13 cellular contexts compared by ENCODE assay signal in the genomic region with DNA sequence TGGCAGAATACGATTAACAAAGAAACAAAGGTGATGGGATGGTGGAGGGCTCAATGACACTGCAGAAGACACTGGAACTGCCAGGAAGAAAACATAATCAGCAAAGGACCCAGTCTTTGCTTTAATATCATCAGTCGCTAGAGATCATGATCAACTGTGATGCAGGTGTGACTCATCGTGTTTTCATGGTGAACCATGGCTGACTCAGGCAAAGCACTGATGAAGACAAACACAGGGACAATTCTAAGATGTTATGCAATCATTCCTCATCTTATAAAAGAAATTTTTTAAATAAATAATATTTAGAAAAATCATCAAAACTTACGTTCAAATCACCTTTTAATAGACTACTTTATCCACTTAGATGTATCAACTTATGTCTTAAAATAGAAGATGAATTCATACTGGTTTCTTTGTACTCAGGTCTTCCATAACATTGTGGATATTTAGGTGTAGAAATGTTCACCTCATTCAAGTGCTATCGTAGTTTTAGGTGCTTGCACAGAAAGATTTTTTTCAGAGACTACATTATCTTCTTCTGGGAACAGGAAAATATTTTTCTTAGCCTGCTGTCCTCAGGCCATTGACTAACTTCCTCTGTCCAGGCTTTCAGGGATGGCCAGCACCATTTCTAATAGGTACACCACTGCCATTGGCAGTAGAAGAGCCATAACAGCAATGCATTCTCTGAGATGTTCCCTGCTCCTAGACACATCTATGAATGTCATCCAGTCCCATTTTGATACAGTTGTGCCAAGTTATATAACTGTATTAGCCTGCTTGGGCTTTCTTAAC.
A peak's percentile ranks its signal among the peaks of the same experiment; 100 is the strongest.
DNase-seq lines count a peak whose midpoint lies in the region; ATAC-seq, FAIRE-seq and TF ChIP-seq lines count a peak whose summit lies in the region.
"Had no signal": no experiment of that assay in that cellular context is flagged by ENCODE, and none has a peak within 500 bp of the region (broad histone marks: within the 10 kb centered on the region; RNA-seq: fewer than 3 reads in every experiment).

No MANE protein-coding gene starts in this region.

- intact Hi-C loops in PC-9 (cut with micrococcal nuclease; ENCODE audit: unreplicated experiment), result no loop called here
- intact Hi-C loops in endothelial cell of umbilical vein (cut with micrococcal nuclease), result no loop called here

- CTCF ChIA-PET in PC-9 (lab: Charles Lee), result no interaction called here
- CTCF ChIA-PET in endothelial cell of umbilical vein (lab: Charles Lee), result no interaction called here

- no peak for TF ChIP-seq CTCF in PC-9 (conservative IDR thresholded peaks at IDR 0.05)
- TF ChIP-seq CTCF in endothelial cell of umbilical vein (IDR thresholded peaks at IDR 0.05; ENCODE audit: extremely low read depth in 1 of 2, insufficient read depth in 1 of 2, low read depth in 1 of 2, low read length in 2 of 2), result no peak
- TF ChIP-seq CTCF in retinal pigment epithelial cell (conservative IDR thresholded peaks at IDR 0.05; ENCODE audit: low read depth, low read length), result no peak
- TF ChIP-seq CTCF in MM.1S (IDR thresholded peaks at IDR 0.05; ENCODE audit: low read length), result no peak

- no peaks in the 10 kb centered on the region for H4K20me1 ChIP-seq in PC-9 (ENCODE audit: insufficient read depth)
- no peaks in the 10 kb centered on the region for H4K20me1 ChIP-seq in endothelial cell of umbilical vein (replicated peaks; ENCODE audit: control insufficient read depth, extremely low read depth, insufficient read depth, low read length)
- H4K20me1 ChIP-seq in MM.1S (ENCODE audit: insufficient read depth, low read length), result no peaks in the 10 kb centered on the region

- H3K9me3 ChIP-seq in PC-9 (ENCODE audit: insufficient read depth, low read depth) (no peaks in the 10 kb centered on the region), endothelial cell of umbilical vein (replicated peaks; ENCODE audit: control insufficient read depth, insufficient read depth, low read length) (no peaks in the 10 kb centered on the region), MM.1S (replicated peaks; ENCODE audit: insufficient read depth, low read length) (no peaks in the 10 kb centered on the region)

- H3K9ac ChIP-seq in endothelial cell of umbilical vein (replicated peaks; ENCODE audit: extremely low read depth, insufficient read depth, low read length), result no peak overlapping the region
- H3K9ac ChIP-seq in MM.1S (ENCODE audit: low read length), result no peak overlapping the region
- H3K9ac ChIP-seq: parathyroid adenoma had no signal

- no peak for ATAC-seq in GM19463 (IDR thresholded peaks at IDR 0.05; ENCODE audit: unreplicated experiment)
- ATAC-seq: left lobe of liver had no signal

- BruUV-seq in PC-9 (replicated peaks; lab: Mats Ljungman, UMichigan), result no TSS peak
- BruUV-seq in endothelial cell of umbilical vein (replicated peaks; lab: Mats Ljungman, UMichigan), result no TSS peak

- DNase-seq in GM03348 (ENCODE audit: low spot score), result peak; percentile 79
- DNase-seq in PC-9, result peak; percentile 38 to 59
- DNase-seq in endothelial cell of umbilical vein (ENCODE audit: low read depth, low spot score), result peak; percentile 51
- DNase-seq in retinal pigment epithelial cell (ENCODE audit: low read depth), result peak; percentile 35
- no peak for DNase-seq in UCSD-AML1 (lab: John Stamatoyannopoulos, UW; ENCODE audit: unreplicated experiment)
- no peak for DNase-seq in MM.1S
- DNase-seq in activated T-cell treated with anti-CD3 and anti-CD28 coated beads, Interleukin-2, amount 50 U/mL, for 1 hour, result no peak
- DNase-seq: activated CD4-positive, alpha-beta T cell treated with anti-CD3 and anti-CD28 coated beads, Interleukin-2, amount 50 U/mL, for 48 hours; activated naive CD8-positive, alpha-beta T cell treated with anti-CD3 and anti-CD28 coated beads for 36 hours; SHP77 treated with DMSO at 0.1 percent for 48 hours had no signal

- dilution Hi-C loops in endothelial cell of umbilical vein (cut with MboI; ENCODE audit: extremely low pct_ligation_motif_present, low sequenced_read_pairs), result no loop called here

- H3K79me2 ChIP-seq in PC-9 (ENCODE audit: low read depth) (no peaks in the 10 kb centered on the region), endothelial cell of umbilical vein (ENCODE audit: control insufficient read depth, insufficient read depth, low read length) (no peaks in the 10 kb centered on the region), MM.1S (ENCODE audit: low read length) (no peaks in the 10 kb centered on the region)
- H3K79me2 ChIP-seq: parathyroid adenoma had no signal

- H3K9me1 ChIP-seq in endothelial cell of umbilical vein (replicated peaks; ENCODE audit: control insufficient read depth, extremely low read depth, insufficient read depth, low read length), result no peaks in the 10 kb centered on the region

- H3K27me3 ChIP-seq in PC-9 (ENCODE audit: insufficient read depth, low read depth) (no peaks in the 10 kb centered on the region), endothelial cell of umbilical vein (ENCODE audit: control insufficient read depth in 2 of 2, insufficient read depth in 2 of 2, low read length in 2 of 2) (no peaks in the 10 kb centered on the region), MM.1S (replicated peaks; ENCODE audit: insufficient read depth, low read length) (no peaks in the 10 kb centered on the region)

- no peak overlapping the region for H3K4me3 ChIP-seq in PC-9
- H3K4me3 ChIP-seq in endothelial cell of umbilical vein (replicated peaks in 1 of 3; ENCODE audit: insufficient read depth in 1 of 3, low read depth in 1 of 3, low read length in 3 of 3), result no peak overlapping the region
- no peak overlapping the region for H3K4me3 ChIP-seq in retinal pigment epithelial cell (ENCODE audit: low read length)
- no peak overlapping the region for H3K4me3 ChIP-seq in MM.1S (ENCODE audit: low read length)

- H2AFZ ChIP-seq in PC-9, result no peak overlapping the region
- no peak overlapping the region for H2AFZ ChIP-seq in endothelial cell of umbilical vein (ENCODE audit: low read depth, low read length)
- H2AFZ ChIP-seq in MM.1S (ENCODE audit: low read length), result no peak overlapping the region
- H2AFZ ChIP-seq: parathyroid adenoma had no signal

- H3K27ac ChIP-seq in PC-9 (no peak overlapping the region), endothelial cell of umbilical vein (ENCODE audit: insufficient read depth, low read depth, low read length) (no peak overlapping the region), MM.1S (ENCODE audit: low read length) (no peak overlapping the region)
- H3K27ac ChIP-seq: parathyroid adenoma had no signal

- H3F3A ChIP-seq in PC-9 (ENCODE audit: insufficient read depth, low read depth) (no peaks in the 10 kb centered on the region), MM.1S (ENCODE audit: insufficient read depth, low read length) (no peaks in the 10 kb centered on the region)

- no peaks in the 10 kb centered on the region for H3K9me2 ChIP-seq in PC-9 (ENCODE audit: insufficient read depth)
- H3K9me2 ChIP-seq in MM.1S (replicated peaks; ENCODE audit: insufficient read depth, low read length), result no peaks in the 10 kb centered on the region

- H3K36me3 ChIP-seq in PC-9 (ENCODE audit: low read depth), result no peaks in the 10 kb centered on the region
- no peaks in the 10 kb centered on the region for H3K36me3 ChIP-seq in endothelial cell of umbilical vein (ENCODE audit: control insufficient read depth in 2 of 2, extremely low read depth in 1 of 2, insufficient read depth in 2 of 2, low read length in 2 of 2)
- H3K36me3 ChIP-seq in MM.1S (replicated peaks; ENCODE audit: insufficient read depth, low read length), result no peaks in the 10 kb centered on the region

- H3K4me2 ChIP-seq in PC-9 (no peak overlapping the region; the same call in 1 of the 2 replicates), endothelial cell of umbilical vein (ENCODE audit: insufficient read depth, low read length) (no peak overlapping the region), MM.1S (ENCODE audit: low read depth, low read length) (no peak overlapping the region)

- no peak for TF ChIP-seq POLR2A in endothelial cell of umbilical vein (IDR thresholded peaks at IDR 0.05; ENCODE audit: low read depth, low read length)

- POLR2A ChIA-PET in PC-9 (lab: Charles Lee; ENCODE audit: unreplicated experiment), result no interaction called here
- POLR2A ChIA-PET in endothelial cell of umbilical vein (lab: Charles Lee), result no interaction called here

- H3K4me1 ChIP-seq in PC-9 (replicated peaks; ENCODE audit: insufficient read depth), result peaks cover 12% of the 10 kb centered on the region; the same call in 1 of the 2 replicates
- no peaks in the 10 kb centered on the region for H3K4me1 ChIP-seq in endothelial cell of umbilical vein (ENCODE audit: control insufficient read depth, extremely low read depth, insufficient read depth, low read length)
- H3K4me1 ChIP-seq in MM.1S (ENCODE audit: low read length), result no peaks in the 10 kb centered on the region
- H3K4me1 ChIP-seq: parathyroid adenoma had no signal

- FAIRE-seq in endothelial cell of umbilical vein (lab: Jason Lieb, UNC), result peak; percentile 89

TF ChIP-seq in endothelial cell of umbilical vein, 7 proteins besides CTCF, POLR2A, EP300 and RAD21:
- TF ChIP-seq MYC (IDR thresholded peaks at IDR 0.05; ENCODE audit: low read depth, low read length) (no peak), POLR2AphosphoS5 (IDR thresholded peaks at IDR 0.05; ENCODE audit: insufficient read depth, low read depth, low read length) (peak; percentile 52), JUN (IDR thresholded peaks at IDR 0.05; ENCODE audit: borderline replicate concordance, insufficient read depth, insufficient read length, low read depth) (peak; percentile 83), GATA2 (IDR thresholded peaks at IDR 0.05; ENCODE audit: insufficient read depth, insufficient read length, low read depth, low read length) (peak; percentile 83), EZH2 (IDR thresholded peaks at IDR 0.05; ENCODE audit: borderline replicate concordance, low read depth, low read length, severe bottlenecking) (no peak), FOS (IDR thresholded peaks at IDR 0.05; ENCODE audit: borderline replicate concordance, insufficient read depth, low read length) (peak; percentile 95)
- TF ChIP-seq, protein P1, sequence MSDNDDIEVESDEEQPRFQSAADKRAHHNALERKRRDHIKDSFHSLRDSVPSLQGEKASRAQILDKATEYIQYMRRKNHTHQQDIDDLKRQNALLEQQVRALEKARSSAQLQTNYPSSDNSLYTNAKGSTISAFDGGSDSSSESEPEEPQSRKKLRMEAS (IDR thresholded peaks at IDR 0.05; ENCODE audit: insufficient read depth, insufficient read length), result no peak

Comparison
In these comparisons a context has a peak if more than half of its experiments do, and no peak if none do; other contexts are left out.
1. DNase-seq: peak in GM03348 (single experiment), PC-9 (2 of 2), endothelial cell of umbilical vein (single experiment) and retinal pigment epithelial cell (single experiment); none in UCSD-AML1 (single experiment), MM.1S (single experiment) and activated T-cell treated with anti-CD3 and anti-CD28 coated beads, Interleukin-2, amount 50 U/mL, for 1 hour (single experiment).